Comparison of ENCODE assay signal across 13 cellular contexts in genomic region chr1:17563494-17564281, GRCh38. TPM values are rescaled to one million over a fixed set of nuclear protein-coding genes. Genes with fewer than 3 reads are reported as not detected.
A peak's percentile ranks its signal among the peaks of the same experiment; 100 is the strongest.
DNase-seq lines count a peak whose midpoint lies in the region; ATAC-seq, FAIRE-seq and TF ChIP-seq lines count a peak whose summit lies in the region.
"Had no signal": no experiment of that assay in that cellular context is flagged by ENCODE, and none has a peak within 500 bp of the region (broad histone marks: within the 10 kb centered on the region; RNA-seq: fewer than 3 reads in every experiment).

No MANE protein-coding gene starts in this region.

- no peak for TF ChIP-seq CTCF in HEK293 (tag by site-specific recombination; IDR thresholded peaks at IDR 0.05)
- TF ChIP-seq CTCF in bronchial epithelial cell (IDR thresholded peaks at IDR 0.05; ENCODE audit: insufficient read depth, low read length, severe bottlenecking): no peak
- TF ChIP-seq CTCF in right atrium auricular region (IDR thresholded peaks at IDR 0.05): no peak

- H3K9me3 ChIP-seq in HEK293 (ENCODE audit: control insufficient read depth, insufficient read depth, low read depth, low read length) (no peaks in the 10 kb centered on the region), right atrium auricular region (no peaks in the 10 kb centered on the region)
- H3K9me3 ChIP-seq: neutrophil had no signal

- H3K9me3 Mint-ChIP-seq in activated CD8-positive, alpha-beta T cell treated with anti-CD3 and anti-CD28 coated beads, Interleukin-2, amount 10 ng/mL, durations not matched to agents 7 days and 5 days (ENCODE audit: insufficient read depth): no peaks in the 10 kb centered on the region
- H3K9me3 Mint-ChIP-seq: HFFc6 had no signal

- POLR2A ChIA-PET in HEK293 (lab: Yijun Ruan, JAX): no interaction called here
- POLR2A ChIA-PET in activated CD8-positive, alpha-beta T cell treated with anti-CD3 and anti-CD28 coated beads, Interleukin-2, amount 10 ng/mL, durations not matched to agents 7 days and 5 days (lab: Charles Lee): interaction anchor here (1.1 kb wide), 1 partner anchor 11 kb away, joined by 3 read pairs; no protein-coding TSS in a partner anchor

- H3K4me3 Mint-ChIP-seq in activated CD8-positive, alpha-beta T cell treated with anti-CD3 and anti-CD28 coated beads, Interleukin-2, amount 10 ng/mL, durations not matched to agents 7 days and 5 days: no peak overlapping the region
- H3K4me3 Mint-ChIP-seq: HFFc6 had no signal

- no peaks in the 10 kb centered on the region for H3K4me1 Mint-ChIP-seq in activated CD8-positive, alpha-beta T cell treated with anti-CD3 and anti-CD28 coated beads, Interleukin-2, amount 10 ng/mL, durations not matched to agents 7 days and 5 days (ENCODE audit: low read depth)

- DNase-seq in bronchial epithelial cell (ENCODE audit: low read depth) (no peak), right atrium auricular region (ENCODE audit: low spot score) (no peak), GF-D8 (lab: John Stamatoyannopoulos, UW) (no peak), NCI-H1694 treated with DMSO at 0.1 percent for 48 hours (lab: John Stamatoyannopoulos, UW) (no peak)
- DNase-seq in activated CD8-positive, alpha-beta T cell treated with anti-CD3 and anti-CD28 coated beads, Interleukin-2, amount 10 ng/mL, durations not matched to agents 7 days and 5 days: no peak
- DNase-seq: HFFc6, T-helper 1 cell had no signal

- H3K27me3 Mint-ChIP-seq in activated CD8-positive, alpha-beta T cell treated with anti-CD3 and anti-CD28 coated beads, Interleukin-2, amount 10 ng/mL, durations not matched to agents 7 days and 5 days (ENCODE audit: low read depth): no peaks in the 10 kb centered on the region

- H3K36me3 Mint-ChIP-seq in activated CD8-positive, alpha-beta T cell treated with anti-CD3 and anti-CD28 coated beads, Interleukin-2, amount 10 ng/mL, durations not matched to agents 7 days and 5 days (ENCODE audit: low read depth): no peaks in the 10 kb centered on the region

- H3K4me1 ChIP-seq in HEK293 (ENCODE audit: control insufficient read depth, insufficient read depth, low read length): no peaks in the 10 kb centered on the region; the same call in 1 of the 2 replicates
- peaks cover 0 to 90% of the 10 kb centered on the region in 2 donors for H3K4me1 ChIP-seq in right atrium auricular region
- peaks cover 42% of the 10 kb centered on the region for H3K4me1 ChIP-seq in rectal smooth muscle tissue (ENCODE audit: control insufficient read depth, insufficient read depth, low read length)

- H3K9ac ChIP-seq in rectal smooth muscle tissue (ENCODE audit: low read length): no peak overlapping the region

- no peak overlapping the region for H3K27ac Mint-ChIP-seq in activated CD8-positive, alpha-beta T cell treated with anti-CD3 and anti-CD28 coated beads, Interleukin-2, amount 10 ng/mL, durations not matched to agents 7 days and 5 days
- H3K27ac Mint-ChIP-seq: HFFc6 had no signal

- CTCF ChIA-PET in HEK293 (lab: Yijun Ruan, JAX): interaction anchor here (1.8 kb wide), 1 partner anchor 61 kb away, joined by 6 read pairs; no protein-coding TSS in a partner anchor
- CTCF ChIA-PET in activated CD8-positive, alpha-beta T cell treated with anti-CD3 and anti-CD28 coated beads, Interleukin-2, amount 10 ng/mL, durations not matched to agents 7 days and 5 days (lab: Charles Lee): interaction anchor here (1.1 kb wide), 1 partner anchor 11 kb away, joined by 4 read pairs; no protein-coding TSS in a partner anchor

- no peak for ATAC-seq in activated CD8-positive, alpha-beta T cell treated with anti-CD3 and anti-CD28 coated beads, Interleukin-2, amount 10 ng/mL, durations not matched to agents 7 days and 5 days
- no peak for ATAC-seq in HG02678 (IDR thresholded peaks at IDR 0.05; ENCODE audit: unreplicated experiment)
- ATAC-seq: Panc1 had no signal

- no peaks in the 10 kb centered on the region for H3K27me3 ChIP-seq in bronchial epithelial cell (ENCODE audit: control insufficient read depth, insufficient read depth, low read length)
- H3K27me3 ChIP-seq in right atrium auricular region: no peaks in the 10 kb centered on the region
- H3K27me3 ChIP-seq in rectal smooth muscle tissue (ENCODE audit: control insufficient read depth, insufficient read depth, low read length): no peaks in the 10 kb centered on the region

- H3K27ac ChIP-seq in HEK293 (ENCODE audit: extremely low read depth, low read depth, low read length): no peak overlapping the region
- peak overlapping the region; percentile 96 to 98 for H3K27ac ChIP-seq in right atrium auricular region
- H3K27ac ChIP-seq in rectal smooth muscle tissue (ENCODE audit: low read depth, low read length): peak overlapping the region; percentile 32
- H3K27ac ChIP-seq: neutrophil had no signal

- no peak overlapping the region for H3K4me3 ChIP-seq in HEK293 (ENCODE audit: low read depth, low read length)
- no peak overlapping the region for H3K4me3 ChIP-seq in bronchial epithelial cell (ENCODE audit: low read depth, low read length)
- H3K4me3 ChIP-seq in right atrium auricular region: no peak overlapping the region
- H3K4me3 ChIP-seq in rectal smooth muscle tissue (ENCODE audit: low read length): no peak overlapping the region

- H3K36me3 ChIP-seq in HEK293 (ENCODE audit: control insufficient read depth in 2 of 2, insufficient read depth in 1 of 2, low read length in 2 of 2): no peaks in the 10 kb centered on the region
- H3K36me3 ChIP-seq in bronchial epithelial cell (ENCODE audit: control insufficient read depth, insufficient read depth, low read length): no peaks in the 10 kb centered on the region
- H3K36me3 ChIP-seq in right atrium auricular region: no peaks in the 10 kb centered on the region
- H3K36me3 ChIP-seq in rectal smooth muscle tissue (ENCODE audit: control insufficient read depth, insufficient read depth, low read length): no peaks in the 10 kb centered on the region
- H3K36me3 ChIP-seq: neutrophil had no signal

- peak; percentile 55 for FAIRE-seq in bronchial epithelial cell (lab: Jason Lieb, UNC)
- FAIRE-seq: urothelium cell line had no signal

TF ChIP-seq in HEK293, 187 proteins besides CTCF, POLR2A, EP300 and RAD21 (continues in another document):
- TF ChIP-seq ZNF510 (tag by site-specific recombination; IDR thresholded peaks at IDR 0.05; ENCODE audit: insufficient replicate concordance) (no peak), ZNF221 (tag by site-specific recombination; IDR thresholded peaks at IDR 0.05; ENCODE audit: borderline replicate concordance) (no peak), ZNF600 (tag by site-specific recombination; IDR thresholded peaks at IDR 0.05) (peak; percentile 68; the same call in 1 of the 2 replicates), ATF2 (tag by site-specific recombination; IDR thresholded peaks at IDR 0.05; ENCODE audit: low read depth) (0 out of 2 replicates have a peak, but pooled peaks have one; percentile 5), ZNF777 (tag by site-specific recombination; IDR thresholded peaks at IDR 0.05; ENCODE audit: borderline replicate concordance) (no peak), SETDB1 (IDR thresholded peaks at IDR 0.05; ENCODE audit: insufficient read length, low read length) (no peak), ZIC2 (tag by site-specific recombination; IDR thresholded peaks at IDR 0.05) (peak; percentile 85)

RNA-seq across cellular contexts. Expression of gene ARHGEF10L, which starts 24.2 kb away (rescaled TPM):
- total RNA-seq in bronchial epithelial cell (6.3 and 14.8 TPM in 2 replicates), right atrium auricular region (10 to 100 TPM; 49.3 to 52.2 TPM)
- total RNA-seq in activated CD8-positive, alpha-beta T cell treated with anti-CD3 and anti-CD28 coated beads, Interleukin-2, amount 10 ng/mL, durations not matched to agents 7 days and 5 days: not detected
